In genomic region chr4:6470502-6471302, GRCh38 we compare ENCODE assay signal across 1 cellular context.
A peak's percentile ranks its signal among the peaks of the same experiment; 100 is the strongest.
TF ChIP-seq lines count a peak whose summit lies in the region.

No MANE protein-coding gene starts in this region.

TF ChIP-seq in K562, 482 proteins besides CTCF, POLR2A, EP300 and RAD21 (continued from another document):
- TF ChIP-seq RNF219 (CRISPR knock-in tag; IDR thresholded peaks at IDR 0.05) (no peak), ZNF316 (IDR thresholded peaks at IDR 0.05) (peak; percentile 50), C11orf30 (IDR thresholded peaks at IDR 0.05; ENCODE audit: low read depth) (peak; percentile 69), ASH1L (IDR thresholded peaks at IDR 0.05; ENCODE audit: borderline replicate concordance, low read depth, partially characterized antibody) (no peak), NRF1 (conservative IDR thresholded peaks at IDR 0.05 in 1 of 2, IDR thresholded peaks at IDR 0.05 in 1 of 2) (peak in 1 of 2 experiments; percentile 12; a peak in 1 of 4 replicates), NFE2 (IDR thresholded peaks at IDR 0.05; ENCODE audit: low read depth) (peak; percentile 87), E2F6 (IDR thresholded peaks at IDR 0.05; ENCODE audit: borderline replicate concordance in 1 of 2, extremely low read depth in 1 of 2, insufficient read depth in 1 of 2, insufficient read length in 1 of 2, low read depth in 1 of 2, low read length in 1 of 2, poor library complexity in 1 of 2, severe bottlenecking in 1 of 2) (peak in 1 of 2 experiments; percentile 15), POLR2B (IDR thresholded peaks at IDR 0.05; ENCODE audit: low read depth, partially characterized antibody) (no peak), NFIC (IDR thresholded peaks at IDR 0.05) (peak; percentile 51; the same call in 1 of the 2 replicates), KDM2B (CRISPR knock-in tag; IDR thresholded peaks at IDR 0.05) (0 out of 2 replicates have a peak, but pooled peaks have one; percentile 32), EGR1 (conservative IDR thresholded peaks at IDR 0.05) (0 out of 2 replicates have a peak, but pooled peaks have one; percentile 21), CCNT2 (IDR thresholded peaks at IDR 0.05; ENCODE audit: borderline replicate concordance, extremely low read depth, insufficient read length, low read depth, low read length) (peak; percentile 85), MAFK (IDR thresholded peaks at IDR 0.05; ENCODE audit: low read length) (peak; percentile 53; the same call in 1 of the 2 replicates), CXXC5 (CRISPR knock-in tag; IDR thresholded peaks at IDR 0.05) (peak; percentile 60), BHLHE40 (IDR thresholded peaks at IDR 0.05; ENCODE audit: low read length) (0 out of 2 replicates have a peak, but pooled peaks have one; percentile 8)
